In genomic region chr1:234494049-234494448, GRCh38 we compare ENCODE assay signal across 23 cellular contexts. TPM values are rescaled to one million over a fixed set of nuclear protein-coding genes. Genes with fewer than 3 reads are reported as not detected.
A peak's percentile ranks its signal among the peaks of the same experiment; 100 is the strongest.
DNase-seq lines count a peak whose midpoint lies in the region; ATAC-seq and TF ChIP-seq lines count a peak whose summit lies in the region.
"Had no signal": no experiment of that assay in that cellular context is flagged by ENCODE, and none has a peak within 500 bp of the region (broad histone marks: within the 10 kb centered on the region; RNA-seq: fewer than 3 reads in every experiment).

No MANE protein-coding gene starts in this region.

- no peak overlapping the region for H4K91ac ChIP-seq in H9 (ENCODE audit: insufficient read length, low read depth, low read length)

- H3K9me3 ChIP-seq in SK-N-SH: no peaks in the 10 kb centered on the region
- H3K9me3 ChIP-seq in GM23248 (ENCODE audit: low read depth): no peaks in the 10 kb centered on the region
- no peaks in the 10 kb centered on the region for H3K9me3 ChIP-seq in SJSA1 (replicated peaks)
- no peaks in the 10 kb centered on the region for H3K9me3 ChIP-seq in H9 (ENCODE audit: control insufficient read depth, low read depth, low read length)
- H3K9me3 ChIP-seq: Caco-2, Peyer's patch had no signal

- no peak overlapping the region for H4K8ac ChIP-seq in H9 (replicated peaks; ENCODE audit: insufficient read length, low read depth, low read length)

- peak overlapping the region; percentile 79; the same call in 1 of the 2 replicates for H3K4me2 ChIP-seq in SK-N-SH
- H3K4me2 ChIP-seq in GM23248 (ENCODE audit: unreplicated experiment): peak overlapping the region; percentile 82
- no peak overlapping the region for H3K4me2 ChIP-seq in H9 (ENCODE audit: insufficient read depth, insufficient read length, low read length)
- H3K4me2 ChIP-seq: GM23338 had no signal

- CTCF ChIA-PET in SK-N-SH (lab: Yijun Ruan, JAX): interaction anchor here (0.6 to 0.7 kb wide), 2 partner anchors 275 to 590 kb away, joined by 3 read pairs; no protein-coding TSS in a partner anchor

- no peak overlapping the region for H3K56ac ChIP-seq in H9 (ENCODE audit: insufficient read length, low read depth, low read length)

- H3K4me1 ChIP-seq in SK-N-SH (ENCODE audit: control insufficient read depth in 1 of 2, insufficient read depth in 2 of 2, low read depth in 1 of 2, low read length in 1 of 2): peaks cover 8 to 15% of the 10 kb centered on the region in 2 experiments; a peak in 2 of 4 replicates
- H3K4me1 ChIP-seq in GM23248 (ENCODE audit: insufficient read depth): peaks cover 27% of the 10 kb centered on the region
- H3K4me1 ChIP-seq in SJSA1 (replicated peaks): peaks cover 35% of the 10 kb centered on the region
- H3K4me1 ChIP-seq in H9 (ENCODE audit: insufficient read depth, low read length): no peaks in the 10 kb centered on the region
- H3K4me1 ChIP-seq: Peyer's patch had no signal

- no peak overlapping the region for H3K23ac ChIP-seq in H9 (ENCODE audit: insufficient read length, low read depth, low read length)

- H4K20me1 ChIP-seq in SK-N-SH (ENCODE audit: insufficient read depth) (no peaks in the 10 kb centered on the region), GM23248 (ENCODE audit: insufficient read depth) (no peaks in the 10 kb centered on the region), H9 (ENCODE audit: control insufficient read depth, insufficient read depth, insufficient read length) (no peaks in the 10 kb centered on the region)

- H2BK120ac ChIP-seq in H9 (ENCODE audit: low read depth, low read length, poor library complexity, severe bottlenecking): no peak overlapping the region

- no peaks in the 10 kb centered on the region for H3K36me3 ChIP-seq in SK-N-SH (replicated peaks in 1 of 2; ENCODE audit: control insufficient read depth in 1 of 2, insufficient read depth in 2 of 2, low read length in 1 of 2)
- no peaks in the 10 kb centered on the region for H3K36me3 ChIP-seq in GM23248 (ENCODE audit: low read depth)
- no peaks in the 10 kb centered on the region for H3K36me3 ChIP-seq in SJSA1
- H3K36me3 ChIP-seq: Peyer's patch had no signal

- no peak overlapping the region for H2BK12ac ChIP-seq in H9 (ENCODE audit: insufficient read length, low read depth, low read length)

- DNase-seq in SK-N-SH: no peak
- no peak for DNase-seq in GM23248
- no peak for DNase-seq in SJSA1 (ENCODE audit: low read depth in 1 of 2, low spot score in 2 of 2)
- DNase-seq in GM13976 (ENCODE audit: low spot score): no peak
- no peak for DNase-seq in activated CD4-positive, alpha-beta T cell treated with anti-CD3 and anti-CD28 coated beads for 4 hours
- no peak for DNase-seq in H9
- DNase-seq: Caco-2; CD4-positive, alpha-beta T cell; DMS153; GF-D8; KBM-7; NCI-H187; NCI-H2107; NCI-H226; NCI-H524; NCI-H82; Peyer's patch had no signal

- H3K4me1 Mint-ChIP-seq in stimulated activated memory B cell treated with anti-CD40 and anti-IgM and Interleukin-4, amounts not matched to agents 10 μg/mL and 1 μg/mL and 100 μg/mL, for 72 hours: peaks cover 42% of the 10 kb centered on the region
- H3K4me1 Mint-ChIP-seq in H9: peaks cover 23 to 27% of the 10 kb centered on the region in 2 experiments

- H3K27ac Mint-ChIP-seq in stimulated activated memory B cell treated with anti-CD40 and anti-IgM and Interleukin-4, amounts not matched to agents 10 μg/mL and 1 μg/mL and 100 μg/mL, for 72 hours: peak overlapping the region; percentile 75
- H3K27ac Mint-ChIP-seq in H9: no peak overlapping the region
- H3K27ac Mint-ChIP-seq: B cell; CD4-positive, alpha-beta T cell; GM23338 had no signal

- H3K9me2 ChIP-seq in SK-N-SH: no peaks in the 10 kb centered on the region
- no peaks in the 10 kb centered on the region for H3K9me2 ChIP-seq in GM23248 (ENCODE audit: insufficient read depth)

- H3K18ac ChIP-seq in H9 (ENCODE audit: insufficient read length, low read depth, low read length): no peak overlapping the region

- peaks cover 25% of the 10 kb centered on the region for H3F3A ChIP-seq in SK-N-SH (replicated peaks; ENCODE audit: insufficient read depth)
- H3F3A ChIP-seq in GM23248 (ENCODE audit: insufficient read depth): peaks cover 27% of the 10 kb centered on the region

- no peak overlapping the region for H3T11ph ChIP-seq in H9 (ENCODE audit: low read length)

- no peak for TF ChIP-seq CTCF in SK-N-SH (IDR thresholded peaks at IDR 0.05)
- TF ChIP-seq CTCF in GM13976 (IDR thresholded peaks at IDR 0.05; ENCODE audit: borderline replicate concordance, control extremely low read depth, extremely low read depth, insufficient read depth, missing control alignments): no peak
- no peak for TF ChIP-seq CTCF in H9 (conservative IDR thresholded peaks at IDR 0.05)

- no peak for TF ChIP-seq EP300 in SK-N-SH (IDR thresholded peaks at IDR 0.05; ENCODE audit: borderline replicate concordance in 1 of 2, low read depth in 1 of 2, low read length in 1 of 2)

- no peaks in the 10 kb centered on the region for H3K23me2 ChIP-seq in H9 (ENCODE audit: insufficient read length, low read depth, low read length, poor library complexity, severe bottlenecking)

- H3K9me3 Mint-ChIP-seq in stimulated activated memory B cell treated with anti-CD40 and anti-IgM and Interleukin-4, amounts not matched to agents 10 μg/mL and 1 μg/mL and 100 μg/mL, for 72 hours: no peaks in the 10 kb centered on the region
- no peaks in the 10 kb centered on the region; a peak in 1 of 5 replicates for H3K9me3 Mint-ChIP-seq in H9
- H3K9me3 Mint-ChIP-seq: CD4-positive, alpha-beta T cell; GM23338 had no signal

- no peak overlapping the region for H4K5ac ChIP-seq in H9 (ENCODE audit: insufficient read length, low read depth, low read length)

- H3K14ac ChIP-seq in H9 (ENCODE audit: insufficient read depth, low read length): no peak overlapping the region

- H3K27me3 ChIP-seq in SK-N-SH (ENCODE audit: insufficient read depth) (no peaks in the 10 kb centered on the region), GM23248 (replicated peaks; ENCODE audit: insufficient read depth) (no peaks in the 10 kb centered on the region), SJSA1 (replicated peaks) (no peaks in the 10 kb centered on the region), H9 (ENCODE audit: insufficient read depth, low read length) (no peaks in the 10 kb centered on the region)
- H3K27me3 ChIP-seq: Peyer's patch had no signal

- no peaks in the 10 kb centered on the region for H3K36me3 Mint-ChIP-seq in stimulated activated memory B cell treated with anti-CD40 and anti-IgM and Interleukin-4, amounts not matched to agents 10 μg/mL and 1 μg/mL and 100 μg/mL, for 72 hours
- H3K36me3 Mint-ChIP-seq in H9 (ENCODE audit: insufficient read depth in 1 of 3, low read depth in 3 of 3): no peaks in the 10 kb centered on the region

- no peak overlapping the region for H3K4ac ChIP-seq in H9 (ENCODE audit: low read depth, low read length)

- no peaks in the 10 kb centered on the region for H3K79me1 ChIP-seq in H9 (ENCODE audit: insufficient read depth, low read depth, low read length, poor library complexity, severe bottlenecking)

- H2AK5ac ChIP-seq in H9 (ENCODE audit: insufficient read length, low read length): no peak overlapping the region

- in situ Hi-C loops in GM23248 (cut with MboI): loop anchor here (25.0 kb wide), 1 partner anchor 243 kb away; no protein-coding TSS in a partner anchor
- in situ Hi-C loops in GM13976 (cut with MboI; ENCODE audit: low sequenced_read_pairs, unreplicated experiment): loop anchor here (10.0 to 25.0 kb wide), 3 partner anchors 243 to 918 kb away; no protein-coding TSS in a partner anchor

- TF ChIP-seq RAD21 in SK-N-SH (IDR thresholded peaks at IDR 0.05; ENCODE audit: low read length): no peak

- H3K9ac ChIP-seq in SK-N-SH: 0 out of 2 replicates have a peak overlapping the region, but pooled peaks have one; percentile 81
- no peak overlapping the region for H3K9ac ChIP-seq in GM23248
- H3K9ac ChIP-seq in H9 (ENCODE audit: extremely low read depth, insufficient read length, low read length): no peak overlapping the region

- no peak overlapping the region for H2BK15ac ChIP-seq in H9 (ENCODE audit: low read depth, low read length)

- H3K4me3 Mint-ChIP-seq in stimulated activated memory B cell treated with anti-CD40 and anti-IgM and Interleukin-4, amounts not matched to agents 10 μg/mL and 1 μg/mL and 100 μg/mL, for 72 hours: no peak overlapping the region
- H3K4me3 Mint-ChIP-seq in H9: no peak overlapping the region
- H3K4me3 Mint-ChIP-seq: B cell; CD4-positive, alpha-beta T cell; GM23338 had no signal

- H3K79me2 ChIP-seq in SK-N-SH (ENCODE audit: insufficient read depth): no peaks in the 10 kb centered on the region
- H3K79me2 ChIP-seq in GM23248 (ENCODE audit: insufficient read depth): no peaks in the 10 kb centered on the region
- H3K79me2 ChIP-seq in H9 (ENCODE audit: insufficient read depth, low read length): no peaks in the 10 kb centered on the region

- no peak for ATAC-seq in SK-N-SH treated with all-trans-retinoic acid at 6 μM for 48 hours
- peak; percentile 67 for ATAC-seq in stimulated activated memory B cell treated with anti-CD40 and anti-IgM and Interleukin-4, amounts not matched to agents 10 μg/mL and 1 μg/mL and 100 μg/mL, for 72 hours
- ATAC-seq: GM23338, Right ventricle myocardium inferior had no signal

- H2BK20ac ChIP-seq in H9 (ENCODE audit: low read depth, low read length, poor library complexity, severe bottlenecking): no peak overlapping the region

- POLR2A ChIA-PET in SK-N-SH (lab: Yijun Ruan, JAX): no interaction called here

- H3K4me3 ChIP-seq in SK-N-SH (ENCODE audit: low read depth in 2 of 2, low read length in 1 of 2) (no peak overlapping the region), GM23248 (no peak overlapping the region), SJSA1 (no peak overlapping the region)
- H3K4me3 ChIP-seq: GM23338, Peyer's patch had no signal

- peak overlapping the region in 1 of 2 experiments; percentile 96; a peak in 2 of 4 replicates for H3K27ac ChIP-seq in SK-N-SH (ENCODE audit: low read depth in 2 of 2, low read length in 1 of 2)
- H3K27ac ChIP-seq in GM23248: peak overlapping the region; percentile 87
- H3K27ac ChIP-seq in SJSA1: peak overlapping the region; percentile 95
- no peak overlapping the region for H3K27ac ChIP-seq in H9 (ENCODE audit: insufficient read length, low read depth, low read length)
- H3K27ac ChIP-seq: 22Rv1, Peyer's patch had no signal

- peak overlapping the region; percentile 74; the same call in 1 of the 2 replicates for H2AFZ ChIP-seq in SK-N-SH (ENCODE audit: low read depth)
- peak overlapping the region; percentile 72; the same call in 1 of the 2 replicates for H2AFZ ChIP-seq in GM23248
- H2AFZ ChIP-seq in H9 (ENCODE audit: low read length): no peak overlapping the region
- H2AFZ ChIP-seq: GM23338 had no signal

- no peak overlapping the region for H2BK5ac ChIP-seq in H9 (ENCODE audit: insufficient read length, low read length)

- 97% methylated on average over 4 of the region's 4 CpGs for WGBS in SK-N-SH (ENCODE audit: low lambda C conversion rate)
- WGBS in GM23248 (ENCODE audit: low coverage in 1 of 2, low lambda C conversion rate in 2 of 2, missing lambda C conversion rate in 2 of 2), 2 experiments: 97 to 100% methylated on average over 4 of the region's 4 CpGs
- WGBS in H9 (ENCODE audit: extremely low coverage, insufficient read length, low lambda C conversion rate): no CpG with 5 or more reads among the region's 4 CpGs

- H3K27me3 Mint-ChIP-seq in stimulated activated memory B cell treated with anti-CD40 and anti-IgM and Interleukin-4, amounts not matched to agents 10 μg/mL and 1 μg/mL and 100 μg/mL, for 72 hours: no peaks in the 10 kb centered on the region
- peaks cover 23% of the 10 kb centered on the region for H3K27me3 Mint-ChIP-seq in H9 (ENCODE audit: low read depth)
- H3K27me3 Mint-ChIP-seq: B cell; CD4-positive, alpha-beta T cell had no signal

RNA-seq across cellular contexts. Expression of gene TARBP1, which starts 15.1 kb away (rescaled TPM):
- polyA plus RNA-seq in SK-N-SH (2012; rRNA removed) (33.0 and 46.1 TPM in 2 replicates), GM23248 (2016; fragmentation: Nextera tagmentation; extraction: Ambion mirVana) (5.2 and 5.7 TPM in 2 replicates)
- 18.7 and 21.0 TPM in 2 replicates for polyA plus RNA-seq in SK-N-SH (2012; cell fraction: cytosol; rRNA removed)
- 146 and 210 TPM in 2 replicates for polyA plus RNA-seq in SK-N-SH (2012; cell fraction: nucleus; rRNA removed)
- total RNA-seq in GM23248 (2014; rRNA removed; shearing (Covaris generic)): 11.9 and 61.0 TPM in 2 replicates
- total RNA-seq in SJSA1 (2014; rRNA removed; shearing (Covaris generic)): 18.9 and 21.0 TPM in 2 replicates
- 19.6 and 20.2 TPM in 2 replicates for total RNA-seq in H9 (2021)
